Comparison of ENCODE assay signal across 8 cellular contexts in genomic region chr6:11231564-11232176, GRCh38. TPM values are rescaled to one million over a fixed set of nuclear protein-coding genes. Genes with fewer than 3 reads are reported as not detected.
DNase-seq lines count a peak whose midpoint lies in the region; ATAC-seq and TF ChIP-seq lines count a peak whose summit lies in the region.

No MANE protein-coding gene starts in this region.

- peak; percentile 68 for DNase-seq in HCEC 1CT
- DNase-seq in activated B cell treated with CpG ODN at 0.5 μM for 24 hours: no peak
- DNase-seq in cardiac muscle cell (ENCODE audit: low read depth in 1 of 2, low spot score in 1 of 2): peak in 1 of 2 donors; percentile 76
- no peak for DNase-seq in Ammon's horn (ENCODE audit: low spot score)
- no peak for DNase-seq in Kasumi-1 (lab: John Stamatoyannopoulos, UW)
- DNase-seq in middle frontal gyrus (ENCODE audit: extremely low spot score, low spot score): no peak

- H3K27ac Mint-ChIP-seq in activated B cell treated with CpG ODN at 0.5 μM for 24 hours: peak overlapping the region; percentile 94

- H3K4me3 Mint-ChIP-seq in activated B cell treated with CpG ODN at 0.5 μM for 24 hours: peak overlapping the region; percentile 95

- H3K4me3 ChIP-seq in cardiac muscle cell (peak overlapping the region; percentile 57), rectal smooth muscle tissue (ENCODE audit: low read length) (peak overlapping the region; percentile 89)

- TF ChIP-seq CTCF in activated B cell treated with CpG ODN at 0.5 μM for 24 hours (IDR thresholded peaks at IDR 0.05) (no peak), cardiac muscle cell (IDR thresholded peaks at IDR 0.05; ENCODE audit: low read depth, low read length) (no peak)

- no peaks in the 10 kb centered on the region for H3K36me3 ChIP-seq in cardiac muscle cell
- no peaks in the 10 kb centered on the region for H3K36me3 ChIP-seq in rectal smooth muscle tissue (ENCODE audit: control insufficient read depth, insufficient read depth, low read length)

- intact Hi-C loops in activated B cell treated with CpG ODN at 0.5 μM for 24 hours (cut with micrococcal nuclease): loop anchor here (1.0 to 10.0 kb wide), 9 partner anchors 46 to 397 kb away; partner anchors contain the start of genes MAK and TMEM170B

- POLR2A ChIA-PET in activated B cell treated with CpG ODN at 0.5 μM for 24 hours (lab: Charles Lee): interaction anchor here (1.0 to 2.5 kb wide), 7 partner anchors 9 to 261 kb away, joined by 3 to 13 read pairs (median 4); no protein-coding TSS in a partner anchor

- no peaks in the 10 kb centered on the region for H3K27me3 ChIP-seq in cardiac muscle cell
- no peaks in the 10 kb centered on the region for H3K27me3 ChIP-seq in rectal smooth muscle tissue (ENCODE audit: control insufficient read depth, insufficient read depth, low read length)

- H3K27me3 Mint-ChIP-seq in activated B cell treated with CpG ODN at 0.5 μM for 24 hours: no peaks in the 10 kb centered on the region

- no peak for ATAC-seq in activated B cell treated with CpG ODN at 0.5 μM for 24 hours (ENCODE audit: low read depth)
- ATAC-seq in HG03135 (IDR thresholded peaks at IDR 0.05; ENCODE audit: unreplicated experiment): no peak

- H3K4me1 ChIP-seq in cardiac muscle cell (ENCODE audit: low read depth): peaks cover 43% of the 10 kb centered on the region
- H3K4me1 ChIP-seq in rectal smooth muscle tissue (ENCODE audit: control insufficient read depth, insufficient read depth, low read length): peaks cover 13% of the 10 kb centered on the region

- peak overlapping the region; percentile 77 for H3K27ac ChIP-seq in cardiac muscle cell
- peak overlapping the region; percentile 87 for H3K27ac ChIP-seq in rectal smooth muscle tissue (ENCODE audit: low read depth, low read length)

- peaks cover 10% of the 10 kb centered on the region for H3K36me3 Mint-ChIP-seq in activated B cell treated with CpG ODN at 0.5 μM for 24 hours (ENCODE audit: low read depth)

- no peaks in the 10 kb centered on the region for H3K9me3 Mint-ChIP-seq in activated B cell treated with CpG ODN at 0.5 μM for 24 hours

- peaks cover 45% of the 10 kb centered on the region for H3K4me1 Mint-ChIP-seq in activated B cell treated with CpG ODN at 0.5 μM for 24 hours

- CTCF ChIA-PET in activated B cell treated with CpG ODN at 0.5 μM for 24 hours (lab: Charles Lee): interaction anchor here (1.0 to 1.2 kb wide), 2 partner anchors 264 to 265 kb away, joined by 4 read pairs; no protein-coding TSS in a partner anchor

- no peaks in the 10 kb centered on the region for H3K9me3 ChIP-seq in cardiac muscle cell (ENCODE audit: low read depth)

- H3K9ac ChIP-seq in rectal smooth muscle tissue (ENCODE audit: low read length): peak overlapping the region; percentile 84

RNA-seq across cellular contexts. Expression of gene NEDD9, which starts 0.8 kb away (rescaled TPM):
- total RNA-seq in activated B cell treated with CpG ODN at 0.5 μM for 24 hours: 57.4 and 61.9 TPM in 2 replicates
- 25.1 and 26.8 TPM in 2 replicates for total RNA-seq in cardiac muscle cell
- 12.6 and 19.7 TPM in 2 replicates for polyA plus RNA-seq in cardiac muscle cell
